9 cellular contexts compared by ENCODE assay signal in the genomic region with DNA sequence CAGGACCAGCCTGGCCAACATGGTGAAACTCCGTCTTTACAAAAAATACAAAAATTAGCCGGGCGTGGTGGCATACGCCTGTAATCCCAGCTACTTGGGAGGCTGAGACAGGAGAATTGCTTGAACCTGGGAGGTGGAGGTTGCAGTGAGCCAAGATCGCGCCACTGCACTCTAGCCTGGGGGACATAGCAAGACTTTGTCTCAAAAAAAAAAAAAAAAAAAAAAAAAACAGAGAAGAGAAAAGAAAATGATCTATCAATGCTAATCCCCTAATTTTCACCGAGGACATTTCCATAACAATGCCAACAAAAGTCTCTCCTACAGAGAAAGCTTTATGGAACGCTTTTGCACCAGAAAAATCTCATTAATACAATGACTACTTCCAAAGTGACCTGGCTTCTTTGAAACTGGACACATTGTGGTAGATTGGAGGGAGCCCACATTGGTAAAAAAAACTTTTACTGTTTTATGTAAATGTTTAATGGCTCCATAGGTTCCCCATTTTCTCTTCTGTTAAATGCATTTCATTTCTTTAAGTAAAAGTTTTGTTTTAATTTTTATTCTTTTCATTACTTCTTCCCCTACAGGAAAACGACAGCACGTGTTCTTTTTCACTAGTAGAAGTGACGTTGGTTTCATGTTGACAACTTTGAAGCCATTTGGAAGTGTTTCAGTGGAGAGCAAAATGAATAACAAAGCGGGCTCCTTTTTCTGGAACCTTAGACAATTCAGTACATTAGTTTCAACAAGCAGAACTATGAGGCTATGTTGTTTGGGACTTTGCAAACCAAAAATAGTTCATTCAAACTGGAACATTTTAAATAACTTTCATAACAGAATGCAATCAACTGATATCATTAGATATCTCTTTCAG. TPM values are rescaled to one million over a fixed set of nuclear protein-coding genes. Genes with fewer than 3 reads are reported as not detected.
DNase-seq lines count a peak whose midpoint lies in the region; ATAC-seq, FAIRE-seq and TF ChIP-seq lines count a peak whose summit lies in the region.
"Had no signal": no experiment of that assay in that cellular context is flagged by ENCODE, and none has a peak within 500 bp of the region (broad histone marks: within the 10 kb centered on the region; RNA-seq: fewer than 3 reads in every experiment).

No MANE protein-coding gene starts in this region.

- no peak for ATAC-seq in activated T-cell treated with anti-CD3 and anti-CD28 coated beads, Interleukin-2, amount 50 U/mL, for 4 hours
- ATAC-seq in GM19023 (IDR thresholded peaks at IDR 0.05; ENCODE audit: unreplicated experiment) = no peak

- H3K4me1 Mint-ChIP-seq in activated T-cell treated with anti-CD3 and anti-CD28 coated beads, Interleukin-2, amount 50 U/mL, for 4 hours (ENCODE audit: low read depth) = peaks cover 32% of the 10 kb centered on the region
- H3K4me1 Mint-ChIP-seq in astrocyte (ENCODE audit: low read depth, unreplicated experiment) = peaks cover 4% of the 10 kb centered on the region

- no peak for DNase-seq in activated T-cell treated with anti-CD3 and anti-CD28 coated beads, Interleukin-2, amount 50 U/mL, for 4 hours
- DNase-seq in activated T-cell treated with anti-CD3 and anti-CD28 coated beads for 4 hours (no peak), astrocyte (ENCODE audit: low read depth) (no peak), lower leg skin (ENCODE audit: low spot score in 2 of 2) (no peak), tibial artery (no peak), NCI-H2227 treated with DMSO at 0.1 percent for 48 hours (lab: John Stamatoyannopoulos, UW) (no peak), GDM1 (lab: John Stamatoyannopoulos, UW) (no peak)

- H3K4me1 ChIP-seq in astrocyte (ENCODE audit: insufficient read depth, low read length) (peaks cover 8% of the 10 kb centered on the region), tibial artery (peaks cover 0 to 42% (median 15%) of the 10 kb centered on the region in 4 donors)

- H3K9me3 ChIP-seq in astrocyte (ENCODE audit: insufficient read depth, low read depth, low read length) (no peaks in the 10 kb centered on the region), tibial artery (no peaks in the 10 kb centered on the region)

- TF ChIP-seq CTCF in astrocyte (IDR thresholded peaks at IDR 0.05; ENCODE audit: insufficient read depth, low read depth, low read length) = no peak
- TF ChIP-seq CTCF in lower leg skin (IDR thresholded peaks at IDR 0.05) = no peak
- TF ChIP-seq CTCF in tibial artery (IDR thresholded peaks at IDR 0.05) = no peak

- no peaks in the 10 kb centered on the region for H4K20me1 ChIP-seq in astrocyte (ENCODE audit: insufficient read depth, low read length)

- H2AFZ ChIP-seq in astrocyte (ENCODE audit: low read depth, low read length) = peak overlapping the region; percentile 92

- H3K79me2 ChIP-seq in astrocyte (ENCODE audit: insufficient read depth, low read length) = peaks cover 39% of the 10 kb centered on the region

- H3K4me3 Mint-ChIP-seq in activated T-cell treated with anti-CD3 and anti-CD28 coated beads, Interleukin-2, amount 50 U/mL, for 4 hours = peak overlapping the region; percentile 95
- peak overlapping the region; percentile 99 for H3K4me3 Mint-ChIP-seq in astrocyte (ENCODE audit: unreplicated experiment)

- peaks cover 7% of the 10 kb centered on the region for H3K36me3 ChIP-seq in astrocyte (ENCODE audit: insufficient read depth, low read length)
- H3K36me3 ChIP-seq in tibial artery = peaks cover 9 to 15% (median 10%) of the 10 kb centered on the region in 3 donors

- 35 to 42% methylated on average over 12 of the region's 12 CpGs for WGBS in lower leg skin, 2 donors

- intact Hi-C loops in lower leg skin (cut with DNase I; ENCODE audit: low total_unique reads) = no loop called here
- intact Hi-C loops in tibial artery (cut with DNase I; ENCODE audit: low total_unique reads) = no loop called here

- no peaks in the 10 kb centered on the region for H3K9me3 Mint-ChIP-seq in activated T-cell treated with anti-CD3 and anti-CD28 coated beads, Interleukin-2, amount 50 U/mL, for 4 hours
- H3K9me3 Mint-ChIP-seq in astrocyte (ENCODE audit: unreplicated experiment) = no peaks in the 10 kb centered on the region

- no peak for FAIRE-seq in astrocyte (lab: Jason Lieb, UNC)

- TF ChIP-seq POLR2A in lower leg skin (IDR thresholded peaks at IDR 0.05) = no peak

- H3K36me3 Mint-ChIP-seq in activated T-cell treated with anti-CD3 and anti-CD28 coated beads, Interleukin-2, amount 50 U/mL, for 4 hours (ENCODE audit: insufficient read depth) = peaks cover 25% of the 10 kb centered on the region
- peaks cover 2% of the 10 kb centered on the region for H3K36me3 Mint-ChIP-seq in astrocyte (ENCODE audit: low read depth, unreplicated experiment)

- H3K4me2 ChIP-seq in astrocyte (ENCODE audit: low read length) = peak overlapping the region; percentile 93

- H3K27ac ChIP-seq in astrocyte (ENCODE audit: low read depth, low read length) (peak overlapping the region; percentile 99), tibial artery (peak overlapping the region; percentile 86 to 89)

- H3K27me3 Mint-ChIP-seq in activated T-cell treated with anti-CD3 and anti-CD28 coated beads, Interleukin-2, amount 50 U/mL, for 4 hours (ENCODE audit: low read depth) = no peaks in the 10 kb centered on the region
- H3K27me3 Mint-ChIP-seq in astrocyte (ENCODE audit: low read depth, unreplicated experiment) = no peaks in the 10 kb centered on the region

- peak overlapping the region; percentile 98 for H3K9ac ChIP-seq in astrocyte (ENCODE audit: low read length)

- H3K27ac Mint-ChIP-seq in astrocyte (ENCODE audit: unreplicated experiment) = peak overlapping the region; percentile 99

- H3K27me3 ChIP-seq in astrocyte (ENCODE audit: insufficient read depth, low read length) (no peaks in the 10 kb centered on the region), tibial artery (no peaks in the 10 kb centered on the region)

- peak overlapping the region; percentile 95 for H3K4me3 ChIP-seq in astrocyte (ENCODE audit: insufficient read depth, low read depth, low read length)
- H3K4me3 ChIP-seq in lower leg skin (ENCODE audit: low read depth, poor library complexity, severe bottlenecking) = peak overlapping the region; percentile 75
- H3K4me3 ChIP-seq in tibial artery = peak overlapping the region; percentile 70 to 89

RNA-seq across cellular contexts. Expression of gene FASTKD2, which starts 0.9 kb away (rescaled TPM):
- total RNA-seq in activated T-cell treated with anti-CD3 and anti-CD28 coated beads, Interleukin-2, amount 50 U/mL, for 4 hours = 10 to 100 TPM; 45.2 to 47.3 (median 46.8) TPM
- total RNA-seq in astrocyte (20.8 and 21.7 TPM in 2 replicates), lower leg skin (10 to 100 TPM; 21.4 to 25.4 (median 23.8) TPM)

RNA-seq across cellular contexts. Expression of gene MDH1B, which starts 1.2 kb away (rescaled TPM):
- under 1 TPM; 0.29 to 0.76 (median 0.53) TPM for total RNA-seq in activated T-cell treated with anti-CD3 and anti-CD28 coated beads, Interleukin-2, amount 50 U/mL, for 4 hours
- total RNA-seq in astrocyte (1.8 and 1.9 TPM in 2 replicates), lower leg skin (1 to 10 TPM in 1 of 4 donors, under 1 TPM in 3; 0.10 to 1.1 (median 0.46) TPM)

RNA-seq across cellular contexts. Expression of gene DYTN, which starts 48.1 kb away (rescaled TPM):
- total RNA-seq in activated T-cell treated with anti-CD3 and anti-CD28 coated beads, Interleukin-2, amount 50 U/mL, for 4 hours = not detected
- total RNA-seq in astrocyte (not detected in 2 replicates), lower leg skin (not detected)
- total RNA-seq: HT1080 had no signal
